In genomic region chr19:13162749-13163608, GRCh38 we compare ENCODE assay signal across 8 cellular contexts. TPM values are rescaled to one million over a fixed set of nuclear protein-coding genes. Genes with fewer than 3 reads are reported as not detected.
DNase-seq lines count a peak whose midpoint lies in the region; ATAC-seq and TF ChIP-seq lines count a peak whose summit lies in the region.

No MANE protein-coding gene starts in this region.

- H3K27ac ChIP-seq in angular gyrus (ENCODE audit: low read depth, low read length): peak overlapping the region; percentile 84
- peak overlapping the region; percentile 94 for H3K27ac ChIP-seq in right cardiac atrium (ENCODE audit: low read length)
- H3K27ac ChIP-seq in uterus: peak overlapping the region; percentile 95 to 96

- intact Hi-C loops in right cardiac atrium (cut with DNase I) (loop anchor here in 1 of 4 donors (5.0 kb wide), 1 partner anchor 61 kb away; the partner anchor contains the start of gene LYL1), uterus (cut with DNase I; ENCODE audit: low total_unique reads) (no loop called here)

- TF ChIP-seq CTCF in uterus (IDR thresholded peaks at IDR 0.05): no peak

- TF ChIP-seq POLR2A in uterus (IDR thresholded peaks at IDR 0.05): peak; percentile 52 to 71

- H3K4me3 ChIP-seq in right cardiac atrium (ENCODE audit: low read length) (peak overlapping the region; percentile 21), uterus (peak overlapping the region; percentile 34 to 36)

- H3K27me3 ChIP-seq in right cardiac atrium (ENCODE audit: control insufficient read depth, insufficient read depth) (no peaks in the 10 kb centered on the region), uterus (no peaks in the 10 kb centered on the region)

- ATAC-seq in right cardiac atrium: peak; percentile 88 to 93

- DNase-seq in CMK (ENCODE audit: low read depth) (peak; percentile 98), GOT3 (lab: John Stamatoyannopoulos, UW) (peak; percentile 77), NCI-H146 treated with DMSO at 0.1 percent for 48 hours (lab: John Stamatoyannopoulos, UW; ENCODE audit: unreplicated experiment) (peak; percentile 94), T-helper 2 cell (peak; percentile 71 to 92 (median 77)), right cardiac atrium (peak; percentile 99), pulmonary artery endothelial cell (ENCODE audit: low read depth, low spot score) (peak; percentile 95), uterus (peak; percentile 97 to 98)

- H3K9me3 ChIP-seq in right cardiac atrium (ENCODE audit: control insufficient read depth, low read length) (no peaks in the 10 kb centered on the region), uterus (no peaks in the 10 kb centered on the region)

- 2% methylated on average over 57 of the region's 57 CpGs for WGBS in right cardiac atrium

- no peaks in the 10 kb centered on the region for H3K36me3 ChIP-seq in uterus

- peaks cover 11% of the 10 kb centered on the region for H3K4me1 ChIP-seq in right cardiac atrium (ENCODE audit: control insufficient read depth, insufficient read depth, low read length)
- H3K4me1 ChIP-seq in uterus: peaks cover 5 to 16% of the 10 kb centered on the region in 2 donors

RNA-seq across cellular contexts. Expression of gene IER2, which starts 12.8 kb away (rescaled TPM):
- total RNA-seq in right cardiac atrium (10 to 100 TPM; 22.2 to 53.5 (median 29.2) TPM), pulmonary artery endothelial cell (24.4 and 27.4 TPM in 2 replicates), uterus (100 to 1,000 TPM in 1 of 4 donors, 10 to 100 TPM in 3; 15.1 to 108 (median 66.7) TPM)
- polyA plus RNA-seq in right cardiac atrium: 62.9 TPM

RNA-seq across cellular contexts. Expression of gene STX10, which starts 12.8 kb away (rescaled TPM):
- total RNA-seq in right cardiac atrium (10 to 100 TPM; 30.8 to 39.8 (median 37.2) TPM), pulmonary artery endothelial cell (67.4 and 88.2 TPM in 2 replicates), uterus (10 to 100 TPM; 42.2 to 72.1 (median 44.8) TPM)
- 47.7 TPM for polyA plus RNA-seq in right cardiac atrium

RNA-seq across cellular contexts. Expression of gene NACC1, which starts 44.9 kb away (rescaled TPM):
- total RNA-seq in right cardiac atrium (10 to 100 TPM; 27.6 to 44.2 (median 40.2) TPM), pulmonary artery endothelial cell (58.3 and 86.2 TPM in 2 replicates), uterus (10 to 100 TPM; 13.4 to 28.1 (median 15.8) TPM)
- 40.2 TPM for polyA plus RNA-seq in right cardiac atrium

RNA-seq across cellular contexts. Expression of gene TRMT1, which starts 46.4 kb away (rescaled TPM):
- total RNA-seq in right cardiac atrium: 10 to 100 TPM; 14.8 to 22.2 (median 17.5) TPM
- polyA plus RNA-seq in right cardiac atrium: 19.9 TPM
- 39.2 and 47.7 TPM in 2 replicates for total RNA-seq in pulmonary artery endothelial cell
- total RNA-seq in uterus: 10 to 100 TPM; 23.2 to 99.4 (median 33.6) TPM

Comparison
In these comparisons a context has a peak if more than half of its experiments do, and no peak if none do; other contexts are left out.
1. Peak in every context shown above with its lines: DNase-seq, ATAC-seq, H3K4me3 ChIP-seq and H3K27ac ChIP-seq.